ENCODE assay signal across 2 cellular contexts in the genomic region with DNA sequence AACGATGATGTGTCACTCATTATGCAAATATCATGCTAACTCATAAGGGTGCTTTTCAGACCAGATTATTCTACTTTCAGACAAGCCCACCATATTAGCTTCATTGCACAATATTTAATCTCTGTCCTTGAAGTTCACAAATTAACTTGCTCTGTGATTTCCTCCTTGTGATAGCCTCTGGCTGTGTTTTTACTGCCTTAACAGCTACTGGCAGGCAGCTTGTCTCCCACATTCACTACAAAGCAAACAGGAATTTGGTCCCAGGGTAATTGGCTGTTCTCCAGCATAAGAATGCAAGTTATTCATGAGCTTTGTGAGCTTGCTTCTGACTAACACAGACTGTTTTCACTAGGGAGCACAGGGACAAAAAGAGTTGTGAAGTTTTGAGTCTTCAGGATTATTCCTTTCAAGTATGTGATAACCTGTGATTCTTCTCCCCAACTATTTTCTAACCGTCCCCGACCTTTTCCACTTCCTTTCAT.
A peak's percentile ranks its signal among the peaks of the same experiment; 100 is the strongest.
TF ChIP-seq lines count a peak whose summit lies in the region.

No MANE protein-coding gene starts in this region.

TF ChIP-seq in HCT116, 20 proteins besides CTCF, POLR2A, EP300 and RAD21 (continued from another document):
- TF ChIP-seq CBX3 (IDR thresholded peaks at IDR 0.05; ENCODE audit: low read depth) = peak; percentile 55; the same call in 1 of the 2 replicates
- peak; percentile 36; the same call in 1 of the 2 replicates for TF ChIP-seq POLR2AphosphoS5 (IDR thresholded peaks at IDR 0.05; ENCODE audit: low read depth, low read length)
- TF ChIP-seq, protein P1, sequence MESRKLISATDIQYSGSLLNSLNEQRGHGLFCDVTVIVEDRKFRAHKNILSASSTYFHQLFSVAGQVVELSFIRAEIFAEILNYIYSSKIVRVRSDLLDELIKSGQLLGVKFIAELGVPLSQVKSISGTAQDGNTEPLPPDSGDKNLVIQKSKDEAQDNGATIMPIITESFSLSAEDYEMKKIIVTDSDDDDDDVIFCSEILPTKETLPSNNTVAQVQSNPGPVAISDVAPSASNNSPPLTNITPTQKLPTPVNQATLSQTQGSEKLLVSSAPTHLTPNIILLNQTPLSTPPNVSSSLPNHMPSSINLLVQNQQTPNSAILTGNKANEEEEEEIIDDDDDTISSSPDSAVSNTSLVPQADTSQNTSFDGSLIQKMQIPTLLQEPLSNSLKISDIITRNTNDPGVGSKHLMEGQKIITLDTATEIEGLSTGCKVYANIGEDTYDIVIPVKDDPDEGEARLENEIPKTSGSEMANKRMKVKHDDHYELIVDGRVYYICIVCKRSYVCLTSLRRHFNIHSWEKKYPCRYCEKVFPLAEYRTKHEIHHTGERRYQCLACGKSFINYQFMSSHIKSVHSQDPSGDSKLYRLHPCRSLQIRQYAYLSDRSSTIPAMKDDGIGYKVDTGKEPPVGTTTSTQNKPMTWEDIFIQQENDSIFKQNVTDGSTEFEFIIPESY (IDR thresholded peaks at IDR 0.05; ENCODE audit: extremely low read depth, insufficient replicate concordance, low read length) = no peak
- TF ChIP-seq ZFX (IDR thresholded peaks at IDR 0.05) = no peak
- no peak for TF ChIP-seq SRF (IDR thresholded peaks at IDR 0.05; ENCODE audit: low read depth)
- TF ChIP-seq SP1 (IDR thresholded peaks at IDR 0.05; ENCODE audit: low read depth) = peak; percentile 51
- TF ChIP-seq EZH2 (IDR thresholded peaks at IDR 0.05) = no peak
- TF ChIP-seq, protein P2, sequence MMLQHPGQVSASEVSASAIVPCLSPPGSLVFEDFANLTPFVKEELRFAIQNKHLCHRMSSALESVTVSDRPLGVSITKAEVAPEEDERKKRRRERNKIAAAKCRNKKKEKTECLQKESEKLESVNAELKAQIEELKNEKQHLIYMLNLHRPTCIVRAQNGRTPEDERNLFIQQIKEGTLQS (IDR thresholded peaks at IDR 0.05) = no peak
- TF ChIP-seq ZNF274 (IDR thresholded peaks at IDR 0.05; ENCODE audit: low read depth, low read length) = no peak
- peak; percentile 77 for TF ChIP-seq TCF7L2 (IDR thresholded peaks at IDR 0.05; ENCODE audit: borderline replicate concordance, extremely low read depth, insufficient read depth, insufficient read length)
- peak; percentile 38; the same call in 1 of the 2 replicates for TF ChIP-seq FOSL1 (IDR thresholded peaks at IDR 0.05; ENCODE audit: low read depth)
- TF ChIP-seq, protein P3, sequence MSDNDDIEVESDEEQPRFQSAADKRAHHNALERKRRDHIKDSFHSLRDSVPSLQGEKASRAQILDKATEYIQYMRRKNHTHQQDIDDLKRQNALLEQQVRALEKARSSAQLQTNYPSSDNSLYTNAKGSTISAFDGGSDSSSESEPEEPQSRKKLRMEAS (IDR thresholded peaks at IDR 0.05) = no peak
- no peak for TF ChIP-seq EZH2phosphoT487 (IDR thresholded peaks at IDR 0.05; ENCODE audit: borderline replicate concordance)
- TF ChIP-seq, protein P4, sequence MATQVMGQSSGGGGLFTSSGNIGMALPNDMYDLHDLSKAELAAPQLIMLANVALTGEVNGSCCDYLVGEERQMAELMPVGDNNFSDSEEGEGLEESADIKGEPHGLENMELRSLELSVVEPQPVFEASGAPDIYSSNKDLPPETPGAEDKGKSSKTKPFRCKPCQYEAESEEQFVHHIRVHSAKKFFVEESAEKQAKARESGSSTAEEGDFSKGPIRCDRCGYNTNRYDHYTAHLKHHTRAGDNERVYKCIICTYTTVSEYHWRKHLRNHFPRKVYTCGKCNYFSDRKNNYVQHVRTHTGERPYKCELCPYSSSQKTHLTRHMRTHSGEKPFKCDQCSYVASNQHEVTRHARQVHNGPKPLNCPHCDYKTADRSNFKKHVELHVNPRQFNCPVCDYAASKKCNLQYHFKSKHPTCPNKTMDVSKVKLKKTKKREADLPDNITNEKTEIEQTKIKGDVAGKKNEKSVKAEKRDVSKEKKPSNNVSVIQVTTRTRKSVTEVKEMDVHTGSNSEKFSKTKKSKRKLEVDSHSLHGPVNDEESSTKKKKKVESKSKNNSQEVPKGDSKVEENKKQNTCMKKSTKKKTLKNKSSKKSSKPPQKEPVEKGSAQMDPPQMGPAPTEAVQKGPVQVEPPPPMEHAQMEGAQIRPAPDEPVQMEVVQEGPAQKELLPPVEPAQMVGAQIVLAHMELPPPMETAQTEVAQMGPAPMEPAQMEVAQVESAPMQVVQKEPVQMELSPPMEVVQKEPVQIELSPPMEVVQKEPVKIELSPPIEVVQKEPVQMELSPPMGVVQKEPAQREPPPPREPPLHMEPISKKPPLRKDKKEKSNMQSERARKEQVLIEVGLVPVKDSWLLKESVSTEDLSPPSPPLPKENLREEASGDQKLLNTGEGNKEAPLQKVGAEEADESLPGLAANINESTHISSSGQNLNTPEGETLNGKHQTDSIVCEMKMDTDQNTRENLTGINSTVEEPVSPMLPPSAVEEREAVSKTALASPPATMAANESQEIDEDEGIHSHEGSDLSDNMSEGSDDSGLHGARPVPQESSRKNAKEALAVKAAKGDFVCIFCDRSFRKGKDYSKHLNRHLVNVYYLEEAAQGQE (IDR thresholded peaks at IDR 0.05; ENCODE audit: low read depth) = no peak

TF ChIP-seq in endothelial cell of umbilical vein, 7 proteins besides CTCF, POLR2A, EP300 and RAD21 (continued from another document):
- TF ChIP-seq, protein P3 (IDR thresholded peaks at IDR 0.05; ENCODE audit: insufficient read depth, insufficient read length) = no peak
- TF ChIP-seq FOS (IDR thresholded peaks at IDR 0.05; ENCODE audit: borderline replicate concordance, insufficient read depth, low read length) (no peak), MYC (IDR thresholded peaks at IDR 0.05; ENCODE audit: low read depth, low read length) (no peak), JUN (IDR thresholded peaks at IDR 0.05; ENCODE audit: borderline replicate concordance, insufficient read depth, insufficient read length, low read depth) (peak; percentile 11)
TF ChIP-seq in endothelial cell of umbilical vein: peak in this region for 3.
